In genomic region chr9:71131145-71131544, GRCh38 we compare ENCODE assay signal across 34 cellular contexts. TPM values are rescaled to one million over a fixed set of nuclear protein-coding genes. Genes with fewer than 3 reads are reported as not detected.
"Had no signal": no experiment of that assay in that cellular context is flagged by ENCODE, and none has a peak within 500 bp of the region (broad histone marks: within the 10 kb centered on the region; RNA-seq: fewer than 3 reads in every experiment).

No MANE protein-coding gene starts in this region.

- FAIRE-seq: colon had no signal

- DNase-seq: activated B cell treated with CpG ODN at 0.5 μM for 24 hours; activated CD4-positive, alpha-beta memory T cell treated with anti-CD3 and anti-CD28 coated beads for 36 hours; activated CD4-positive, alpha-beta T cell treated with anti-CD3 and anti-CD28 coated beads, Interleukin-2, amount 10 ng/mL, durations not matched to agents 24 days and 14 days; activated CD8-positive, alpha-beta memory T cell treated with anti-CD3 and anti-CD28 coated beads, Interleukin-2, amount 10 ng/mL, durations not matched to agents 7 days and 5 days; activated CD8-positive, alpha-beta memory T cell treated with anti-CD3 and anti-CD28 coated beads, Interleukin-2, amount 50 U/mL, for 4 hours; activated CD8-positive, alpha-beta T cell treated with anti-CD3 and anti-CD28 coated beads, Interleukin-2, amount 10 ng/mL, durations not matched to agents 7 days and 5 days; activated effector memory CD4-positive, alpha-beta T cell treated with anti-CD3 and anti-CD28 coated beads, Interleukin-2, amount 50 U/mL, for 16 hours; activated naive CD4-positive, alpha-beta T cell treated with anti-CD3 and anti-CD28 coated beads for 36 hours; activated naive CD8-positive, alpha-beta T cell treated with anti-CD3 and anti-CD28 coated beads for 36 hours; activated naive CD8-positive, alpha-beta T cell treated with anti-CD3 and anti-CD28 coated beads, Interleukin-2, amount 50 U/mL, for 24 hours; activated T-cell treated with anti-CD3 and anti-CD28 coated beads, Interleukin-2, amount 50 U/mL, for 1 hour; activated T-cell treated with anti-CD3 and anti-CD28 coated beads, Interleukin-2, amount 50 U/mL, for 48 hours; adrenal gland; amygdala; aorta; body of pancreas; cortex of kidney; dermis blood vessel endothelial cell; effector CD4-positive, alpha-beta T cell; effector memory CD8-positive, alpha-beta T cell; erythroblast; esophagus squamous epithelium; foreskin melanocyte; heart right ventricle; T-helper 17 cell; T1000; WERI-Rb-1 had no signal

- H3K36me3 ChIP-seq: adrenal gland, esophagus squamous epithelium, gastroesophageal sphincter, heart right ventricle, WERI-Rb-1 had no signal

- H3K9me3 ChIP-seq: adrenal gland, body of pancreas, esophagus squamous epithelium, gastroesophageal sphincter, heart right ventricle had no signal

- H3K27me3 ChIP-seq: adrenal gland, body of pancreas, esophagus squamous epithelium, gastroesophageal sphincter, heart right ventricle had no signal

- H3K4me1 ChIP-seq: adrenal gland, body of pancreas, esophagus squamous epithelium, gastroesophageal sphincter, heart right ventricle had no signal

- H3K4me3 ChIP-seq: adrenal gland, body of pancreas, esophagus squamous epithelium, gastroesophageal sphincter, heart right ventricle had no signal

- H3K27ac ChIP-seq: adrenal gland, body of pancreas, esophagus squamous epithelium, gastroesophageal sphincter, heart right ventricle, WERI-Rb-1 had no signal

RNA-seq across cellular contexts. Expression of gene TRPM3, which starts 9.7 kb away (rescaled TPM):
- total RNA-seq: activated B cell treated with CpG ODN at 0.5 μM for 24 hours; activated CD4-positive, alpha-beta memory T cell treated with anti-CD3 and anti-CD28 coated beads for 36 hours; activated CD4-positive, alpha-beta T cell treated with anti-CD3 and anti-CD28 coated beads, Interleukin-2, amount 10 ng/mL, durations not matched to agents 24 days and 14 days; activated CD8-positive, alpha-beta memory T cell treated with anti-CD3 and anti-CD28 coated beads for 36 hours; activated CD8-positive, alpha-beta memory T cell treated with anti-CD3 and anti-CD28 coated beads, Interleukin-2, amount 10 ng/mL, durations not matched to agents 7 days and 5 days; activated CD8-positive, alpha-beta T cell treated with anti-CD3 and anti-CD28 coated beads, Interleukin-2, amount 10 ng/mL, durations not matched to agents 7 days and 5 days; activated naive CD8-positive, alpha-beta T cell treated with anti-CD3 and anti-CD28 coated beads for 36 hours; activated T-helper 1 cell treated with anti-CD3 and anti-CD28 coated beads, Interleukin-12 subunit alpha, Interleukin-12 subunit beta, Interleukin-2, Interleukin-4 antibody, amounts not matched to agents 30 ng/mL and 10 ng/mL and 1 ng/mL, durations not matched to agents 14 hours and 24 hours and 36 hours; activated T-helper 2 cell treated with anti-CD3 and anti-CD28 coated beads, Interferon-gamma antibody, Interleukin-2, Interleukin-4, amounts not matched to agents 10 μg/mL and 5 μg/mL and 100 μg/mL, durations not matched to agents 14 hours and 24 hours and 36 hours; chondrocyte; glomerular endothelial cell; T-helper 17 cell had no signal
